Comparison of ENCODE assay signal across 23 cellular contexts in the genomic region with DNA sequence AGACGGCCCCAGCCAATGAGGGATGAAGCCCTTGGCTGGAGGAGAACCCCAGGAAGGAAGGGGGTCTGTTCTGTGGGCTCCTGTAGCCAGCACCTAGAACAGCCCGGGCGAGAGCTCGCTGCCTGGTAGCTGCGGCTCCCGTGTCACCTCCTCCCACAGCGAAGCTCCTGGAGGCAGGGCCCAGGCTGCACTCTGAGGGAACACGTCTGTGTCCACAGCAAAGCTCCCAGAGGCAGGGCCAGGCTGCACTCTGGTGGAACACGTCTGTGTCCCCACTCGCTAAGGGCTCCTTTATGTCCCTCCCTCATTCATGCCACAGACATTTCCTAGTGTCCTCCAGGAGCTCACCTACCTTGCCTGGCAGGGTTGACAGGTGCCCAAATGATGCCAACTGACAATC. TPM values are rescaled to one million over a fixed set of nuclear protein-coding genes. Genes with fewer than 3 reads are reported as not detected.
"Had no signal": no experiment of that assay in that cellular context is flagged by ENCODE, and none has a peak within 500 bp of the region (broad histone marks: within the 10 kb centered on the region; RNA-seq: fewer than 3 reads in every experiment).

No MANE protein-coding gene starts in this region.

- H3K36me3 Mint-ChIP-seq: naive B cell had no signal

- H3K27me3 Mint-ChIP-seq: naive B cell; stimulated activated naive CD8-positive, alpha-beta T cell treated with anti-CD3 and anti-CD28 coated beads, Interleukin-15, amount 100 ng/mL, for 72 hours had no signal

- ATAC-seq: heart right ventricle; mucosa of descending colon; right lobe of liver; stimulated activated naive CD8-positive, alpha-beta T cell treated with anti-CD3 and anti-CD28 coated beads, Interleukin-15, amount 100 ng/mL, for 72 hours had no signal

- H3K9me3 Mint-ChIP-seq: immature natural killer cell; naive B cell; neural crest cell; stimulated activated naive CD8-positive, alpha-beta T cell treated with anti-CD3 and anti-CD28 coated beads, Interleukin-15, amount 100 ng/mL, for 72 hours had no signal

- H3K4me3 ChIP-seq: esophagus muscularis mucosa, heart right ventricle, mucosa of descending colon, ovary, right lobe of liver, suprapubic skin, vagina had no signal

- H3K36me3 ChIP-seq: heart right ventricle, ovary, right lobe of liver, suprapubic skin, vagina had no signal

- H3K27ac ChIP-seq: esophagus muscularis mucosa, ovary, suprapubic skin, vagina had no signal

- H3K4me1 ChIP-seq: right lobe of liver had no signal

- DNase-seq: activated CD4-positive, alpha-beta T cell treated with anti-CD3 and anti-CD28 coated beads for 4 hours; activated naive CD4-positive, alpha-beta T cell treated with Interleukin-2 at 50 U/mL for 16 hours; aorta; cerebellar nuclear complex; cortex of kidney; effector CD4-positive, alpha-beta T cell; heart right ventricle; immature natural killer cell; mesenchymal stem cell; mucosa of descending colon; naive B cell; ovary; right lobe of liver; small intestine; stimulated activated CD4-positive, alpha-beta T cell treated with anti-CD3 and anti-CD28 coated beads, Interleukin-15, amount 100 ng/mL, for 24 hours; stimulated activated CD4-positive, alpha-beta T cell treated with anti-CD3 and anti-CD28 coated beads, Interleukin-2, amount 100 ng/mL, for 48 hours; stimulated activated naive CD8-positive, alpha-beta T cell treated with anti-CD3 and anti-CD28 coated beads, Interleukin-15, amount 100 ng/mL, for 72 hours; trophoblast cell had no signal

- H3K9me3 ChIP-seq: esophagus muscularis mucosa, heart right ventricle, mucosa of descending colon, ovary, right lobe of liver, suprapubic skin, vagina had no signal

- H3K27me3 ChIP-seq: esophagus muscularis mucosa, heart right ventricle, ovary, right lobe of liver, suprapubic skin, vagina had no signal

- H3K27ac Mint-ChIP-seq: naive B cell had no signal

- H3K4me3 Mint-ChIP-seq: naive B cell, neural crest cell had no signal

RNA-seq across cellular contexts. Expression of a gene that starts 8.8 kb away (rescaled TPM):
- total RNA-seq: aorta, endothelial cell of umbilical vein, mucosa of descending colon had no signal
